Comparison of ENCODE assay signal across 33 cellular contexts in genomic region chr19:8168537-8168936, GRCh38. TPM values are rescaled to one million over a fixed set of nuclear protein-coding genes. Genes with fewer than 3 reads are reported as not detected.
"Had no signal": no experiment of that assay in that cellular context is flagged by ENCODE, and none has a peak within 500 bp of the region (broad histone marks: within the 10 kb centered on the region; RNA-seq: fewer than 3 reads in every experiment).

No MANE protein-coding gene starts in this region.

- H3K36me3 ChIP-seq: SJCRH30 had no signal

- H3K27ac Mint-ChIP-seq: T-cell had no signal

- H3K4me3 ChIP-seq: PC-9, SJCRH30 had no signal

- H3K9me3 ChIP-seq: SJCRH30 had no signal

- H3K9me3 Mint-ChIP-seq: T-cell had no signal

- H2AFZ ChIP-seq: PC-9 had no signal

- H3K36me3 Mint-ChIP-seq: T-cell had no signal

- H3K27ac ChIP-seq: PC-9, RWPE1, SJCRH30 had no signal

- FAIRE-seq: RCC 7860 had no signal

- H3K4me1 ChIP-seq: SJCRH30 had no signal

- H3K4me2 ChIP-seq: PC-9 had no signal

- H3K4me1 Mint-ChIP-seq: T-cell had no signal

- H3K27me3 Mint-ChIP-seq: T-cell had no signal

- ATAC-seq: Panc1, Right ventricle myocardium inferior, SK-N-SH treated with all-trans-retinoic acid at 6 μM for 48 hours, T-cell had no signal

- H3K4me3 Mint-ChIP-seq: T-cell had no signal

- DNase-seq: MM.1S, MV-4-11, NCI-H1092, NCI-H1105, NCI-H1417 treated with DMSO at 0.1 percent for 48 hours, NCI-H1436 treated with DMSO at 0.1 percent for 48 hours, NCI-H1694 treated with DMSO at 0.1 percent for 48 hours, NCI-H187 treated with DMSO at 0.1 percent for 48 hours, NCI-H2029, NCI-H2081, NCI-H2171 treated with DMSO at 0.1 percent for 48 hours, NCI-H2227 treated with DMSO at 0.1 percent for 48 hours, NCI-H345, NCI-H446, NCI-H510A treated with DMSO at 0.1 percent for 48 hours, NCI-H524 treated with DMSO at 0.1 percent for 48 hours, NCI-H526 treated with DMSO at 0.1 percent for 48 hours, NCI-H774, PC-9, SHP77, SIG-M5, SJCRH30, T-cell had no signal

- H3K27me3 ChIP-seq: SJCRH30 had no signal

RNA-seq across cellular contexts. Expression of gene FBN3, which starts 19.1 kb away (rescaled TPM):
- total RNA-seq: LHCN-M2, MCF 10A, OCI-LY7, PC-9, Right ventricle myocardium inferior, RPMI7951, SK-MEL-5 had no signal

RNA-seq across cellular contexts. Expression of gene CERS4, which starts 40.6 kb away (rescaled TPM):
- total RNA-seq: LHCN-M2 had no signal
